Comparison of ENCODE assay signal across 8 cellular contexts in the genomic region with DNA sequence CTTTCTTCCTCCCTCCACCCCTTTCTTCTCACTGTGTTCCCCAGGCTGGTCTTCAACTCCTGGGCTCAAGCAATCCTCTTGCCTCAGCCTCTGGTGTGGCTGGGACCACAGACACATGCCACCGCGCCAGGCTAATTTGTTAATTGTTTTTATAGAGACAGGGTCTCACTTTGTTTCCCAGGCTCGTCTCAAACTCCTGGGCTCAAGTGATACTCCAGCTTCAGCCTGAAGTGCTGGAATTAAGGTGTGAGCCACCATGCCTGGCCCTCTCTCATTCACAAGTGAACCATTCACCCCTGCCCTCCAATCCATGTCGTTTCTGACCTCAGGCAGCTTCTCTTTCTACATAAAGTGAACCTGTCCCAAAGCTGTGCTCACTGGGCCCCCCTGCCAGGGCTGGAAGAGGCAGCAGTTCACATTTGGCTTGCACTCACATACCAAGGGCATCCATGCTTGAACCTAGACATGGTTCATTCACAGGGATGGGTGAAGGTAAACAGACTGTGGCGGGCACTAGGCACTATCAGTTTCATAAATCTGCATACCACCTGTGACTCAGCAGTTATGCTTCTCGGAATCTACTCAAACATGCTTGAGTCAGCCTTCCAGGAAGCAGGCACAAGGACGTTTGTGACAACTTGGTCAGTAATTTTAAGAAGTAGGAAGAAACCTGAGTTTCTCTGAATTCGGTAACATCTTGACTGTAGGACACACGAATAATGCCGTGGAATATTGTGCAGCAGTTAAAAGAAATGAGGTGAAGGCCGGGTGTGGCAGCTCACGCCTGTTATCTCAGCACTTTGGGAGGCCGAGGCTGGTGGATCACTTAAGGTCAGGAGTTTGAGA. TPM values are rescaled to one million over a fixed set of nuclear protein-coding genes. Genes with fewer than 3 reads are reported as not detected.
A peak's percentile ranks its signal among the peaks of the same experiment; 100 is the strongest.
DNase-seq lines count a peak whose midpoint lies in the region; ATAC-seq and FAIRE-seq lines count a peak whose summit lies in the region.

No MANE protein-coding gene starts in this region.

- in situ Hi-C loops in Caki2 (cut with HindIII; ENCODE audit: low pct_unique_long_range_greater_than_20kb, low sequenced_read_pairs), result no loop called here

- ATAC-seq in GM21786 (IDR thresholded peaks at IDR 0.05; ENCODE audit: unreplicated experiment) (peak; percentile 45), esophagus mucosa (peak; percentile 86)

- DNase-seq in Caki2 (ENCODE audit: low read depth), result peak; percentile 97
- DNase-seq in NCI-H2196 treated with DMSO at 0.1 percent for 48 hours (lab: John Stamatoyannopoulos, UW; ENCODE audit: unreplicated experiment), result peak; percentile 96
- peak; percentile 38 for DNase-seq in activated CD4-positive, alpha-beta T cell treated with anti-CD3 and anti-CD28 coated beads, Interleukin-2, amount 50 U/mL, for 1 hour
- peak; percentile 100 for DNase-seq in renal cortical epithelial cell (ENCODE audit: low read depth)
- no peak for DNase-seq in Kasumi-1 (lab: John Stamatoyannopoulos, UW)
- no peak for DNase-seq in frontal cortex (ENCODE audit: low spot score in 2 of 2)

- no peak for FAIRE-seq in frontal cortex (lab: Jason Lieb, UNC)

RNA-seq across cellular contexts. Expression of a gene that starts 6.0 kb away (rescaled TPM):
- total RNA-seq in Caki2 (2014; rRNA removed; shearing (Covaris generic); ENCODE audit: low replicate concordance), result 35.9 and 49.8 TPM in 2 replicates
- total RNA-seq in esophagus mucosa (59.9 TPM), renal cortical epithelial cell (182 and 763 TPM in 2 replicates), frontal cortex (12.2 TPM)

RNA-seq across cellular contexts. Expression of a gene that starts 34.4 kb away (rescaled TPM):
- total RNA-seq in Caki2 (2014; rRNA removed; shearing (Covaris generic); ENCODE audit: low replicate concordance), result 26.6 and 31.1 TPM in 2 replicates
- total RNA-seq in esophagus mucosa (7.2 TPM), renal cortical epithelial cell (4.0 and 26.0 TPM in 2 replicates), frontal cortex (9.8 TPM)

RNA-seq across cellular contexts. Expression of a gene that starts 34.5 kb away (rescaled TPM):
- 18.9 and 28.8 TPM in 2 replicates for total RNA-seq in Caki2 (2014; rRNA removed; shearing (Covaris generic); ENCODE audit: low replicate concordance)
- total RNA-seq in esophagus mucosa, result 18.9 TPM
- 4.0 and 30.1 TPM in 2 replicates for total RNA-seq in renal cortical epithelial cell
- total RNA-seq in frontal cortex, result 3.7 TPM

Comparison
In these comparisons a context has a peak if more than half of its experiments do, and no peak if none do; other contexts are left out.
1. DNase-seq: peak in Caki2 (single experiment), NCI-H2196 treated with DMSO at 0.1 percent for 48 hours (single experiment), activated CD4-positive, alpha-beta T cell treated with anti-CD3 and anti-CD28 coated beads, Interleukin-2, amount 50 U/mL, for 1 hour (single experiment) and renal cortical epithelial cell (single experiment); none in Kasumi-1 (0 of 2) and frontal cortex (0 of 2).